ENCODE assay signal across 13 cellular contexts in genomic region chr7:5661941-5662340, GRCh38.
DNase-seq lines count a peak whose midpoint lies in the region; ATAC-seq, FAIRE-seq and TF ChIP-seq lines count a peak whose summit lies in the region.
"Had no signal": no experiment of that assay in that cellular context is flagged by ENCODE, and none has a peak within 500 bp of the region (broad histone marks: within the 10 kb centered on the region; RNA-seq: fewer than 3 reads in every experiment).

No MANE protein-coding gene starts in this region.

- no peaks in the 10 kb centered on the region for H3K9me3 ChIP-seq in DND-41 (ENCODE audit: insufficient read depth, low read length, severe bottlenecking)
- H3K9me3 ChIP-seq in Loucy (ENCODE audit: insufficient read depth, low read depth, low read length) = no peaks in the 10 kb centered on the region
- H3K9me3 ChIP-seq: thoracic aorta had no signal

- no peaks in the 10 kb centered on the region for H3F3A ChIP-seq in Loucy (ENCODE audit: low read depth)

- DNase-seq in DND-41 (peak; percentile 43), amygdala (lab: John Stamatoyannopoulos, UW) (peak in 47 of 56 donors; percentile 18 to 88 (median 52)), naive B cell (peak; percentile 17), COLO668 (lab: John Stamatoyannopoulos, UW; ENCODE audit: unreplicated experiment) (no peak), RCC 7860 (ENCODE audit: low spot score) (no peak)
- DNase-seq: activated naive CD4-positive, alpha-beta T cell treated with Interleukin-2 at 50 U/mL for 16 hours; SHP77 treated with DMSO at 0.1 percent for 48 hours had no signal

- peaks cover under 1 to 9% of the 10 kb centered on the region in 2 donors for H3K36me3 Mint-ChIP-seq in naive B cell

- H3K9me2 ChIP-seq in Loucy (replicated peaks; ENCODE audit: low read depth, low read length) = no peaks in the 10 kb centered on the region

- no peak overlapping the region for H2AFZ ChIP-seq in DND-41 (ENCODE audit: low read depth, low read length)
- H2AFZ ChIP-seq in Loucy (ENCODE audit: low read length) = no peak overlapping the region
- H2AFZ ChIP-seq: GM23338 had no signal

- H3K27ac ChIP-seq in DND-41 (ENCODE audit: low read length) = peak overlapping the region; percentile 59; the same call in 1 of the 2 replicates
- H3K27ac ChIP-seq: KMS-11 had no signal

- H3K9me3 Mint-ChIP-seq in naive B cell = no peaks in the 10 kb centered on the region
- H3K9me3 Mint-ChIP-seq: GM23338 had no signal

- ATAC-seq in DND-41 (ENCODE audit: insufficient read depth, low read depth) (peak; percentile 76), naive B cell (ENCODE audit: low read depth in 2 of 2) (peak; percentile 66 to 71), HG03025 (IDR thresholded peaks at IDR 0.05; ENCODE audit: low FRiP score, unreplicated experiment) (no peak), HG03196 (IDR thresholded peaks at IDR 0.05; ENCODE audit: unreplicated experiment) (no peak)
- ATAC-seq: GM23338 had no signal

- H3K36me3 ChIP-seq in DND-41 (ENCODE audit: insufficient read depth, low read length) = peaks cover 34% of the 10 kb centered on the region
- H3K36me3 ChIP-seq in Loucy (ENCODE audit: insufficient read depth, low read length) = peaks cover 15% of the 10 kb centered on the region; the same call in 1 of the 2 replicates
- H3K36me3 ChIP-seq: thoracic aorta had no signal

- H3K4me3 ChIP-seq in DND-41 (ENCODE audit: low read depth in 1 of 2, low read length in 2 of 2) = no peak overlapping the region
- H3K4me3 ChIP-seq in Loucy (ENCODE audit: low read length, poor library complexity, severe bottlenecking) = no peak overlapping the region
- H3K4me3 ChIP-seq: GM23338, thoracic aorta had no signal

- FAIRE-seq in RCC 7860 (lab: Jason Lieb, UNC) = no peak

- H3K27ac Mint-ChIP-seq in naive B cell = peak overlapping the region; percentile 5 to 80 (median 64)
- H3K27ac Mint-ChIP-seq: GM23338 had no signal

- H3K9ac ChIP-seq in DND-41 (ENCODE audit: low read depth, low read length) (no peak overlapping the region), Loucy (ENCODE audit: low read depth, low read length, poor library complexity, severe bottlenecking) (no peak overlapping the region)
- H3K9ac ChIP-seq: KMS-11 had no signal

- no peaks in the 10 kb centered on the region for H3K4me1 ChIP-seq in DND-41 (ENCODE audit: insufficient read depth, low read length)
- peaks cover 17% of the 10 kb centered on the region for H3K4me1 ChIP-seq in Loucy (ENCODE audit: insufficient read depth, low read length, poor library complexity, severe bottlenecking)

- H3K4me3 Mint-ChIP-seq in naive B cell = peak overlapping the region in 5 of 8 donors; percentile 18 to 81 (median 52)
- H3K4me3 Mint-ChIP-seq: GM23338 had no signal

- no peaks in the 10 kb centered on the region for H3K27me3 Mint-ChIP-seq in naive B cell

- TF ChIP-seq CTCF in DND-41 (IDR thresholded peaks at IDR 0.05; ENCODE audit: borderline replicate concordance, extremely low read depth, low read length, poor library complexity, severe bottlenecking) = no peak
- no peak for TF ChIP-seq CTCF in Loucy (conservative IDR thresholded peaks at IDR 0.05; ENCODE audit: low read length)

- H3K27me3 ChIP-seq in DND-41 (ENCODE audit: insufficient read depth, low read length, poor library complexity) (no peaks in the 10 kb centered on the region), Loucy (ENCODE audit: insufficient read depth, low read length, poor library complexity, severe bottlenecking) (no peaks in the 10 kb centered on the region)

- peaks cover 5% of the 10 kb centered on the region for H3K79me2 ChIP-seq in DND-41 (ENCODE audit: insufficient read depth, low read length)
- H3K79me2 ChIP-seq in Loucy (ENCODE audit: insufficient read depth, low read length) = peaks cover 13% of the 10 kb centered on the region; the same call in 1 of the 2 replicates

- peaks cover 28 to 31% (median 29%) of the 10 kb centered on the region in 3 donors for H3K4me1 Mint-ChIP-seq in naive B cell

- peaks cover 13% of the 10 kb centered on the region for H4K20me1 ChIP-seq in DND-41 (ENCODE audit: insufficient read depth, low read length)
- no peaks in the 10 kb centered on the region for H4K20me1 ChIP-seq in Loucy (ENCODE audit: insufficient read depth, low read length, poor library complexity, severe bottlenecking)

- H3K4me2 ChIP-seq in DND-41 (ENCODE audit: insufficient read depth, low read length) (no peak overlapping the region), Loucy (ENCODE audit: low read depth, low read length, poor library complexity, severe bottlenecking) (peak overlapping the region; percentile 42)
- H3K4me2 ChIP-seq: GM23338, KMS-11 had no signal

Comparison
In these comparisons a context has a peak if more than half of its experiments do, and no peak if none do; other contexts are left out.
1. ATAC-seq: peak in DND-41 (single experiment) and naive B cell (2 of 2); none in HG03025 (single experiment) and HG03196 (single experiment).
2. DNase-seq: peak in DND-41 (single experiment), amygdala (47 of 56) and naive B cell (single experiment); none in COLO668 (single experiment) and RCC 7860 (single experiment).